ENCODE assay signal across 1 cellular context in the genomic region with DNA sequence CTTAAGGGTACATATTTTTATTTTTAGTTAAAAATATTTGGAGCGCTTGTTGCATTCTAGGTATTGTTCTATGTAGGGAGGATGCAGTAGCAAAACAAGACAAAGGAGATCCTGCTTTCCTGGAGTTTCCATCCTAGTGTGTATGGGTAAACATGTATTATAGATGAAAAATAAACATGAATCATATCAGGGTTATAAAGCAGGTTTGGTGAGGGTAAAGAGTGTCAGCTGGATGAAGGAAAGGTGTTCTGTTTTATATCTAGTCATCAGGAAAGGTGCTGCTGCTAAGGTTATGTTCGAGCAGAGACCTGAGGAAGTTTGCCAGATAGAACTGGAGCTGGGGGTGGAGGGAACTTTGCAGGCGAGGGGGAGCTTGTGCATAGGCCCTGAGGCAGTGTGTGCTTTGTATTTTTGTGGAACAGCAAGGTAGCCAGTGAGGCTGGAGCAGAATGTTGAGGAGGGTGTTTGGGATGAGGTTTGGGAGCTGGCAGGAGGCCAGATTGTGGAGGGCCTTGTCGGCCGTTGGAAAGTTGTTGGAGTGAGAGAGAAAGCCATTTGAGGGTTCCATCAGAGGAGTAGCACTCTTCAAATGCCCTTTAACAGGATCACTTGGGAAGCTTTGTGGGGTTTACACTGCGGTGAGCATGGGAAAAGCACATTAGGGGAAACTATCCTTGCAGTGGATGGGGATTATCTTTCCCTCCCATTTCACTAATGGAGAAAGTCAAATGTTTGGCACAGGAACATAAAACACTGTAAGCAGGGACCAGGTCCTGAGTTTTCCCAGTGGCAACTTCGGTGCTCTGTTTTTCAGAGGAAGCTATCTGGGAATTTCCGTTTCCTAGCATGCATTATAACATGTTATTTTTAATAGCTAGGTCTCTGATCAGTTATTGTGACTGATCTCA.
TF ChIP-seq lines count a peak whose summit lies in the region.

No MANE protein-coding gene starts in this region.

TF ChIP-seq in GM23338, 12 proteins besides CTCF, POLR2A, EP300 and RAD21 (continued from another document):
- TF ChIP-seq, protein P1, sequence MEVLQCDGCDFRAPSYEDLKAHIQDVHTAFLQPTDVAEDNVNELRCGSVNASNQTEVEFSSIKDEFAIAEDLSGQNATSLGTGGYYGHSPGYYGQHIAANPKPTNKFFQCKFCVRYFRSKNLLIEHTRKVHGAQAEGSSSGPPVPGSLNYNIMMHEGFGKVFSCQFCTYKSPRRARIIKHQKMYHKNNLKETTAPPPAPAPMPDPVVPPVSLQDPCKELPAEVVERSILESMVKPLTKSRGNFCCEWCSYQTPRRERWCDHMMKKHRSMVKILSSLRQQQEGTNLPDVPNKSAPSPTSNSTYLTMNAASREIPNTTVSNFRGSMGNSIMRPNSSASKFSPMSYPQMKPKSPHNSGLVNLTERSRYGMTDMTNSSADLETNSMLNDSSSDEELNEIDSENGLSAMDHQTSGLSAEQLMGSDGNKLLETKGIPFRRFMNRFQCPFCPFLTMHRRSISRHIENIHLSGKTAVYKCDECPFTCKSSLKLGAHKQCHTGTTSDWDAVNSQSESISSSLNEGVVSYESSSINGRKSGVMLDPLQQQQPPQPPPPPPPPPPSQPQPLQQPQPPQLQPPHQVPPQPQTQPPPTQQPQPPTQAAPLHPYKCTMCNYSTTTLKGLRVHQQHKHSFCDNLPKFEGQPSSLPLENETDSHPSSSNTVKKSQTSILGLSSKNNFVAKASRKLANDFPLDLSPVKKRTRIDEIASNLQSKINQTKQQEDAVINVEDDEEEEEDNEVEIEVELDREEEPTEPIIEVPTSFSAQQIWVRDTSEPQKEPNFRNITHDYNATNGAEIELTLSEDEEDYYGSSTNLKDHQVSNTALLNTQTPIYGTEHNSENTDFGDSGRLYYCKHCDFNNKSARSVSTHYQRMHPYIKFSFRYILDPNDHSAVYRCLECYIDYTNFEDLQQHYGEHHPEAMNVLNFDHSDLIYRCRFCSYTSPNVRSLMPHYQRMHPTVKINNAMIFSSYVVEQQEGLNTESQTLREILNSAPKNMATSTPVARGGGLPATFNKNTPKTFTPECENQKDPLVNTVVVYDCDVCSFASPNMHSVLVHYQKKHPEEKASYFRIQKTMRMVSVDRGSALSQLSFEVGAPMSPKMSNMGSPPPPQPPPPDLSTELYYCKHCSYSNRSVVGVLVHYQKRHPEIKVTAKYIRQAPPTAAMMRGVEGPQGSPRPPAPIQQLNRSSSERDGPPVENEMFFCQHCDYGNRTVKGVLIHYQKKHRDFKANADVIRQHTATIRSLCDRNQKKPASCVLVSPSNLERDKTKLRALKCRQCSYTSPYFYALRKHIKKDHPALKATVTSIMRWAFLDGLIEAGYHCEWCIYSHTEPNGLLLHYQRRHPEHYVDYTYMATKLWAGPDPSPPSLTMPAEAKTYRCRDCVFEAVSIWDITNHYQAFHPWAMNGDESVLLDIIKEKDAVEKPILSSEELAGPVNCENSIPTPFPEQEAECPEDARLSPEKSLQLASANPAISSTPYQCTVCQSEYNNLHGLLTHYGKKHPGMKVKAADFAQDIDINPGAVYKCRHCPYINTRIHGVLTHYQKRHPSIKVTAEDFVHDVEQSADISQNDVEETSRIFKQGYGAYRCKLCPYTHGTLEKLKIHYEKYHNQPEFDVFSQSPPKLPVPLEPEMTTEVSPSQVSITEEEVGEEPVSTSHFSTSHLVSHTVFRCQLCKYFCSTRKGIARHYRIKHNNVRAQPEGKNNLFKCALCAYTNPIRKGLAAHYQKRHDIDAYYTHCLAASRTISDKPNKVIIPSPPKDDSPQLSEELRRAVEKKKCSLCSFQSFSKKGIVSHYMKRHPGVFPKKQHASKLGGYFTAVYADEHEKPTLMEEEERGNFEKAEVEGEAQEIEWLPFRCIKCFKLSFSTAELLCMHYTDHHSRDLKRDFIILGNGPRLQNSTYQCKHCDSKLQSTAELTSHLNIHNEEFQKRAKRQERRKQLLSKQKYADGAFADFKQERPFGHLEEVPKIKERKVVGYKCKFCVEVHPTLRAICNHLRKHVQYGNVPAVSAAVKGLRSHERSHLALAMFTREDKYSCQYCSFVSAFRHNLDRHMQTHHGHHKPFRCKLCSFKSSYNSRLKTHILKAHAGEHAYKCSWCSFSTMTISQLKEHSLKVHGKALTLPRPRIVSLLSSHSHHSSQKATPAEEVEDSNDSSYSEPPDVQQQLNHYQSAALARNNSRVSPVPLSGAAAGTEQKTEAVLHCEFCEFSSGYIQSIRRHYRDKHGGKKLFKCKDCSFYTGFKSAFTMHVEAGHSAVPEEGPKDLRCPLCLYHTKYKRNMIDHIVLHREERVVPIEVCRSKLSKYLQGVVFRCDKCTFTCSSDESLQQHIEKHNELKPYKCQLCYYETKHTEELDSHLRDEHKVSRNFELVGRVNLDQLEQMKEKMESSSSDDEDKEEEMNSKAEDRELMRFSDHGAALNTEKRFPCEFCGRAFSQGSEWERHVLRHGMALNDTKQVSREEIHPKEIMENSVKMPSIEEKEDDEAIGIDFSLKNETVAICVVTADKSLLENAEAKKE (CRISPR knock-in tag; IDR thresholded peaks at IDR 0.05), result no peak
- TF ChIP-seq, protein P2, sequence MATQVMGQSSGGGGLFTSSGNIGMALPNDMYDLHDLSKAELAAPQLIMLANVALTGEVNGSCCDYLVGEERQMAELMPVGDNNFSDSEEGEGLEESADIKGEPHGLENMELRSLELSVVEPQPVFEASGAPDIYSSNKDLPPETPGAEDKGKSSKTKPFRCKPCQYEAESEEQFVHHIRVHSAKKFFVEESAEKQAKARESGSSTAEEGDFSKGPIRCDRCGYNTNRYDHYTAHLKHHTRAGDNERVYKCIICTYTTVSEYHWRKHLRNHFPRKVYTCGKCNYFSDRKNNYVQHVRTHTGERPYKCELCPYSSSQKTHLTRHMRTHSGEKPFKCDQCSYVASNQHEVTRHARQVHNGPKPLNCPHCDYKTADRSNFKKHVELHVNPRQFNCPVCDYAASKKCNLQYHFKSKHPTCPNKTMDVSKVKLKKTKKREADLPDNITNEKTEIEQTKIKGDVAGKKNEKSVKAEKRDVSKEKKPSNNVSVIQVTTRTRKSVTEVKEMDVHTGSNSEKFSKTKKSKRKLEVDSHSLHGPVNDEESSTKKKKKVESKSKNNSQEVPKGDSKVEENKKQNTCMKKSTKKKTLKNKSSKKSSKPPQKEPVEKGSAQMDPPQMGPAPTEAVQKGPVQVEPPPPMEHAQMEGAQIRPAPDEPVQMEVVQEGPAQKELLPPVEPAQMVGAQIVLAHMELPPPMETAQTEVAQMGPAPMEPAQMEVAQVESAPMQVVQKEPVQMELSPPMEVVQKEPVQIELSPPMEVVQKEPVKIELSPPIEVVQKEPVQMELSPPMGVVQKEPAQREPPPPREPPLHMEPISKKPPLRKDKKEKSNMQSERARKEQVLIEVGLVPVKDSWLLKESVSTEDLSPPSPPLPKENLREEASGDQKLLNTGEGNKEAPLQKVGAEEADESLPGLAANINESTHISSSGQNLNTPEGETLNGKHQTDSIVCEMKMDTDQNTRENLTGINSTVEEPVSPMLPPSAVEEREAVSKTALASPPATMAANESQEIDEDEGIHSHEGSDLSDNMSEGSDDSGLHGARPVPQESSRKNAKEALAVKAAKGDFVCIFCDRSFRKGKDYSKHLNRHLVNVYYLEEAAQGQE (IDR thresholded peaks at IDR 0.05; ENCODE audit: unreplicated experiment), result no peak
- no peak for TF ChIP-seq JUNB (IDR thresholded peaks at IDR 0.05; ENCODE audit: unreplicated experiment)
